In the genomic region with DNA sequence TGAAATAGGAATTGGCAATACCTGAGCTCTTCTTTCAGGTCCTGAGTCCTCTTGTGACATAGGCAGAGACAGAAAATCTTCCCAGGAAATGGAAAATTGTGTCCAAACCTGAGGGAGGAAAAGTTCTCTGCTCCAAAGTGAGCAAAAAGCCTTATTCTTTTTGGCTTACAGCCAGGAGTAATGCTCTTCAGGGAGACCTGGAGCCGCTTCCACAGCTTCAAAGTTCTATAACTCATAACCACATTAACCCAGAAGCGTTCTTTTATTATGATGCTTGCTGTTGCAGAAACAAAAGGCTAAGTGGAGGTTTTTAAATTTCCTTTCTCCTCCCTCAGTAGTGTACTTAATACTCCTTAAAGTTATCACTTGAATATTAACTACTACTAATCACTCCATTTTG, we compare ENCODE assay signal across 9 cellular contexts. TPM values are rescaled to one million over a fixed set of nuclear protein-coding genes. Genes with fewer than 3 reads are reported as not detected.
DNase-seq lines count a peak whose midpoint lies in the region; ATAC-seq and TF ChIP-seq lines count a peak whose summit lies in the region.
"Had no signal": no experiment of that assay in that cellular context is flagged by ENCODE, and none has a peak within 500 bp of the region (broad histone marks: within the 10 kb centered on the region; RNA-seq: fewer than 3 reads in every experiment).

No MANE protein-coding gene starts in this region.

- peaks cover 16% of the 10 kb centered on the region for H3K27me3 ChIP-seq in GM23248 (replicated peaks; ENCODE audit: insufficient read depth)

- H3K36me3 ChIP-seq in GM23248 (ENCODE audit: low read depth) = no peaks in the 10 kb centered on the region

- H3K4me3 ChIP-seq in GM23248 = peak overlapping the region; percentile 73

- no peak for ATAC-seq in GM18870 (IDR thresholded peaks at IDR 0.05; ENCODE audit: unreplicated experiment)

- H3K27me3 Mint-ChIP-seq in activated naive CD8-positive, alpha-beta T cell = peaks cover 11% of the 10 kb centered on the region
- no peaks in the 10 kb centered on the region for H3K27me3 Mint-ChIP-seq in glutamatergic neuron (ENCODE audit: unreplicated experiment)

- peak overlapping the region; percentile 68 for H3K4me3 Mint-ChIP-seq in activated naive CD8-positive, alpha-beta T cell
- peak overlapping the region; percentile 84 for H3K4me3 Mint-ChIP-seq in glutamatergic neuron (ENCODE audit: unreplicated experiment)

- H3K79me2 ChIP-seq in GM23248 (ENCODE audit: insufficient read depth) = no peaks in the 10 kb centered on the region

- H3K9me3 Mint-ChIP-seq in activated naive CD8-positive, alpha-beta T cell (ENCODE audit: low read depth) = no peaks in the 10 kb centered on the region
- H3K9me3 Mint-ChIP-seq in glutamatergic neuron (ENCODE audit: unreplicated experiment) = no peaks in the 10 kb centered on the region

- H4K20me1 ChIP-seq in GM23248 (ENCODE audit: insufficient read depth) = no peaks in the 10 kb centered on the region

- in situ Hi-C loops in GM23248 (cut with MboI) = loop anchor here (25.0 kb wide), 1 partner anchor 202 kb away; no protein-coding TSS in a partner anchor
- in situ Hi-C loops in ACHN (cut with HindIII; ENCODE audit: low pct_ligation_motif_present, low pct_unique_long_range_greater_than_20kb, low sequenced_read_pairs) = no loop called here

- no peak overlapping the region for H3K27ac ChIP-seq in GM23248

- H3K4me1 ChIP-seq in GM23248 (ENCODE audit: insufficient read depth) = no peaks in the 10 kb centered on the region

- H3F3A ChIP-seq in GM23248 (ENCODE audit: insufficient read depth) = no peaks in the 10 kb centered on the region

- H3K27ac Mint-ChIP-seq in activated naive CD8-positive, alpha-beta T cell = no peak overlapping the region
- no peak overlapping the region for H3K27ac Mint-ChIP-seq in glutamatergic neuron (ENCODE audit: unreplicated experiment)

- TF ChIP-seq CTCF in glutamatergic neuron (IDR thresholded peaks at IDR 0.05; ENCODE audit: partially characterized antibody, unreplicated experiment) = no peak

- 24 to 49% methylated on average over 2 of the region's 2 CpGs for WGBS in GM23248 (ENCODE audit: low coverage in 1 of 2, low lambda C conversion rate in 2 of 2, missing lambda C conversion rate in 2 of 2), 2 experiments

- no peaks in the 10 kb centered on the region for H3K36me3 Mint-ChIP-seq in activated naive CD8-positive, alpha-beta T cell
- H3K36me3 Mint-ChIP-seq in glutamatergic neuron (ENCODE audit: unreplicated experiment) = no peaks in the 10 kb centered on the region

- peaks cover 2% of the 10 kb centered on the region for H3K4me1 Mint-ChIP-seq in activated naive CD8-positive, alpha-beta T cell (ENCODE audit: low read depth)
- H3K4me1 Mint-ChIP-seq in glutamatergic neuron (ENCODE audit: low read depth, unreplicated experiment) = peaks cover 3% of the 10 kb centered on the region

- H3K9me3 ChIP-seq in GM23248 (ENCODE audit: low read depth) = no peaks in the 10 kb centered on the region

- peak; percentile 50 for DNase-seq in GM23248
- DNase-seq in glutamatergic neuron = no peak
- peak; percentile 17 for DNase-seq in retina
- no peak for DNase-seq in ACHN
- DNase-seq in mesenteric fat pad (ENCODE audit: low spot score) = no peak
- DNase-seq: amniotic stem cell, NCI-H2171 treated with DMSO at 0.1 percent for 48 hours had no signal

- H3K9ac ChIP-seq in GM23248 = no peak overlapping the region

- H2AFZ ChIP-seq in GM23248 = peak overlapping the region; percentile 77

- peak overlapping the region; percentile 87 for H3K4me2 ChIP-seq in GM23248 (ENCODE audit: unreplicated experiment)

- no peaks in the 10 kb centered on the region for H3K9me2 ChIP-seq in GM23248 (ENCODE audit: insufficient read depth)

RNA-seq across cellular contexts. Expression of gene IGSF10, which starts 0.6 kb away (rescaled TPM):
- total RNA-seq in GM23248 (2014; rRNA removed; shearing (Covaris generic)) = not detected in 2 replicates
- 0.09 and 0.19 TPM in 2 replicates for polyA plus RNA-seq in GM23248 (2016; fragmentation: Nextera tagmentation; extraction: Ambion mirVana)
- total RNA-seq in glutamatergic neuron (ENCODE audit: unreplicated experiment) = 0.05 TPM
- 4.5 TPM for total RNA-seq in mesenteric fat pad

Comparison
In these comparisons a context has a peak if more than half of its experiments do, and no peak if none do; other contexts are left out.
1. DNase-seq: peak in GM23248 (single experiment) and retina (single experiment); none in glutamatergic neuron (single experiment), ACHN (single experiment) and mesenteric fat pad (single experiment).